In the genomic region with DNA sequence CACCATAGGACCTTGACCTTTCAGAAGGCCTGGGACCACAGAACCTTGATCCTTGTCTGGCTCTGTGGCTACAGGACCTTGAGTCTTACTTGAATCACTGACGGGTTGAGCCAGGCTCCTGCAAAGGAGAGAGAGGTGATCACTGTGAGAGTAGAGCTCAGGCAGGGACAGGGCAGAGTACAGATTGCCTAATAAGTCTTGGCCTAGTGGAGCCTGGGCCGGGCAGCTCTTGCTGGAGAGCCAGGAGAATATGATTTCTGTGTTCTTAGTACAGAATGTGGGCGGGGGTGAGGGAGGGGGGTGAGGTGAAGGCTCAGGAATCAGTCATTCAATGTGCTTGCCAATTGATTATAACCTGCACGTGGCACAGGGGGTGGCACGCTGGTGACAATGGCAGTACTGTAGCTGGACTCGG, we compare ENCODE assay signal across 29 cellular contexts.
"Had no signal": no experiment of that assay in that cellular context is flagged by ENCODE, and none has a peak within 500 bp of the region (broad histone marks: within the 10 kb centered on the region; RNA-seq: fewer than 3 reads in every experiment).

No MANE protein-coding gene starts in this region.

- H3K27me3 ChIP-seq: ascending aorta, tibial artery had no signal

- DNase-seq: activated CD4-positive, alpha-beta T cell treated with anti-CD3 and anti-CD28 coated beads for 48 hours; activated CD4-positive, alpha-beta T cell treated with anti-CD3 and anti-CD28 coated beads, Interleukin-2, amount 50 U/mL, for 48 hours; activated CD8-positive, alpha-beta memory T cell treated with anti-CD3 and anti-CD28 coated beads for 24 hours; activated effector memory CD4-positive, alpha-beta T cell treated with Interleukin-2 at 50 U/mL for 16 hours; activated naive CD4-positive, alpha-beta T cell treated with Interleukin-2 at 50 U/mL for 16 hours; central memory CD4-positive, alpha-beta T cell; effector CD8-positive, alpha-beta T cell; esophagus squamous epithelium; foreskin melanocyte; midbrain; naive thymus-derived CD8-positive, alpha-beta T cell; occipital lobe; stimulated activated CD4-positive, alpha-beta T cell treated with anti-CD3 and anti-CD28 coated beads, Interleukin-4, amount 100 ng/mL, for 4 hours; stimulated activated CD8-positive, alpha-beta memory T cell treated with anti-CD3 and anti-CD28 coated beads, Interleukin-4, amount 100 ng/mL, for 48 hours; stimulated activated naive CD8-positive, alpha-beta T cell treated with anti-CD3 and anti-CD28 coated beads, Interleukin-15, amount 100 ng/mL, for 72 hours; SW 1271; T-helper 9 cell; tibial artery; WERI-Rb-1 had no signal

- FAIRE-seq: endometrium, islet of Langerhans, TTC549, urothelium cell line had no signal

- ATAC-seq: activated CD4-positive, CD25-positive, alpha-beta regulatory T cell treated with anti-CD3 and anti-CD28 coated beads, Interleukin-2, amount 50 U/mL, for 24 hours; naive thymus-derived CD8-positive, alpha-beta T cell; sciatic nerve; stimulated activated memory B cell treated with anti-CD40 and anti-IgM and Interleukin-4, amounts not matched to agents 10 μg/mL and 1 μg/mL and 100 μg/mL, for 72 hours; stimulated activated naive CD8-positive, alpha-beta T cell treated with anti-CD3 and anti-CD28 coated beads, Interleukin-15, amount 100 ng/mL, for 72 hours had no signal

- H3K27ac ChIP-seq: ascending aorta, epithelial cell of prostate, esophagus squamous epithelium, skin epidermis, tibial artery, WERI-Rb-1 had no signal

- H3K9me3 ChIP-seq: ascending aorta, esophagus squamous epithelium, tibial artery had no signal

- H3K4me3 ChIP-seq: ascending aorta, esophagus squamous epithelium, skin epidermis, tibial artery had no signal

- H3K36me3 ChIP-seq: ascending aorta, esophagus squamous epithelium, tibial artery, WERI-Rb-1 had no signal
